ENCODE assay signal across 15 cellular contexts in the genomic region with DNA sequence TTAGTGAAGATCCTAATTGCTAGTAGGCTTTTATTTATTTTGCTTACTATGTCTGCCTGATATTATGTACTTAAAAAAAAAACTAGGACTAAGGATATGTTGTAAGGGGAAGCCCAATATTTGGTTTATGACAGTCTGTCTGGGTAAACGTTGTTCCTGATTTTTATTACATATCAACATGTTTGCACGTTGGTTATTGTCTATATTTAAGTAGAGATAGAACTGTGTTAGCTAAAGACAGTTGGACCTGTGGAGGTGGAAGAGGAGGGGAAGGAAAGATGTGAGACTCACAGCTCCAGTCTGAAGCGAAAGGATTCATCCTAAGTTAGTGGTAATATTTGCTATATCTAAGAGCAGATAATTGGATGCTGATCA.
DNase-seq lines count a peak whose midpoint lies in the region; ATAC-seq and TF ChIP-seq lines count a peak whose summit lies in the region.
"Had no signal": no experiment of that assay in that cellular context is flagged by ENCODE, and none has a peak within 500 bp of the region (broad histone marks: within the 10 kb centered on the region; RNA-seq: fewer than 3 reads in every experiment).

No MANE protein-coding gene starts in this region.

- intact Hi-C loops in heart right ventricle (cut with DNase I) (loop anchor here in 1 of 10 donors (5.0 kb wide), 2 partner anchors 69 to 89 kb away; a partner anchor contains a TSS), right cardiac atrium (cut with DNase I) (loop anchor here in 1 of 4 donors (5.0 kb wide), 1 partner anchor 59 kb away; no protein-coding TSS in a partner anchor), colonic mucosa (cut with DNase I) (no loop called here)

- WGBS in heart right ventricle, 2 donors, result 42 to 56% methylated on average over 3 of the region's 3 CpGs
- 49% methylated on average over 3 of the region's 3 CpGs for WGBS in right cardiac atrium

- no peaks in the 10 kb centered on the region for H3K27me3 ChIP-seq in heart right ventricle
- no peaks in the 10 kb centered on the region for H3K27me3 ChIP-seq in right cardiac atrium (ENCODE audit: control insufficient read depth, insufficient read depth)
- H3K27me3 ChIP-seq in stomach smooth muscle (ENCODE audit: control insufficient read depth in 1 of 2, insufficient read depth in 2 of 2, low read length in 2 of 2), result no peaks in the 10 kb centered on the region
- H3K27me3 ChIP-seq in colonic mucosa, result no peaks in the 10 kb centered on the region
- H3K27me3 ChIP-seq: neural progenitor cell had no signal

- DNase-seq in heart right ventricle, result no peak
- DNase-seq in right cardiac atrium, result no peak
- DNase-seq in SK-N-MC (ENCODE audit: low read depth, low spot score), result no peak
- DNase-seq in memory B cell (ENCODE audit: low spot score in 2 of 2), result no peak
- no peak for DNase-seq in colonic mucosa
- no peak for DNase-seq in NCI-H2081 treated with DMSO at 0.1 percent for 48 hours (lab: John Stamatoyannopoulos, UW)
- DNase-seq: activated CD4-positive, alpha-beta T cell treated with anti-CD3 and anti-CD28 coated beads, Interleukin-2, amount 50 U/mL, for 48 hours; caudate nucleus; GOT3; RPMI8226; stimulated activated naive CD8-positive, alpha-beta T cell treated with anti-CD3 and anti-CD28 coated beads, Interleukin-15, amount 100 ng/mL, for 72 hours; SW 1271 had no signal

- ATAC-seq in heart right ventricle, result no peak
- ATAC-seq in right cardiac atrium, result no peak
- ATAC-seq in memory B cell (ENCODE audit: low read depth), result no peak
- no peak for ATAC-seq in GM21529 (IDR thresholded peaks at IDR 0.05; ENCODE audit: unreplicated experiment)
- ATAC-seq: stimulated activated naive CD8-positive, alpha-beta T cell treated with anti-CD3 and anti-CD28 coated beads, Interleukin-15, amount 100 ng/mL, for 72 hours had no signal

- H3K27ac ChIP-seq in heart right ventricle, result peak overlapping the region in 7 of 10 donors; percentile 14 to 86 (median 81)
- no peak overlapping the region for H3K27ac ChIP-seq in right cardiac atrium (ENCODE audit: low read length)
- H3K27ac ChIP-seq in SK-N-MC, result 0 out of 2 replicates have a peak overlapping the region, but pooled peaks have one; percentile 32
- peak overlapping the region; percentile 37 for H3K27ac ChIP-seq in stomach smooth muscle (ENCODE audit: low read length)
- no peak overlapping the region for H3K27ac ChIP-seq in colonic mucosa
- H3K27ac ChIP-seq: neural progenitor cell had no signal

- peaks cover 0 to 59% (median 0%) of the 10 kb centered on the region in 9 donors for H3K36me3 ChIP-seq in heart right ventricle
- peaks cover 35% of the 10 kb centered on the region for H3K36me3 ChIP-seq in SK-N-MC (ENCODE audit: insufficient read depth, low read length)
- H3K36me3 ChIP-seq in stomach smooth muscle (ENCODE audit: control insufficient read depth in 2 of 2, insufficient read depth in 2 of 2, low read length in 2 of 2), result peaks cover 2 to 8% of the 10 kb centered on the region in 2 donors
- H3K36me3 ChIP-seq in colonic mucosa, result no peaks in the 10 kb centered on the region

- no peak overlapping the region for H3K4me3 ChIP-seq in heart right ventricle
- no peak overlapping the region for H3K4me3 ChIP-seq in right cardiac atrium (ENCODE audit: low read length)
- no peak overlapping the region for H3K4me3 ChIP-seq in SK-N-MC
- H3K4me3 ChIP-seq in stomach smooth muscle (ENCODE audit: low read length in 2 of 2), result no peak overlapping the region
- no peak overlapping the region for H3K4me3 ChIP-seq in colonic mucosa
- H3K4me3 ChIP-seq: neural progenitor cell had no signal

- H3K9me3 ChIP-seq in heart right ventricle (peaks cover 0 to 7% (median 0%) of the 10 kb centered on the region in 11 donors), right cardiac atrium (ENCODE audit: control insufficient read depth, low read length) (no peaks in the 10 kb centered on the region), SK-N-MC (ENCODE audit: low read depth, low read length) (0 out of 2 replicates have a peak, but pooled peaks cover 5% of the 10 kb centered on the region), stomach smooth muscle (ENCODE audit: control insufficient read depth in 2 of 2, low read length in 2 of 2) (no peaks in the 10 kb centered on the region), colonic mucosa (no peaks in the 10 kb centered on the region)

- H3K4me1 ChIP-seq in heart right ventricle, result peaks cover 0 to 35% (median 11%) of the 10 kb centered on the region in 9 donors
- H3K4me1 ChIP-seq in right cardiac atrium (ENCODE audit: control insufficient read depth, insufficient read depth, low read length), result peaks cover 3% of the 10 kb centered on the region
- H3K4me1 ChIP-seq in stomach smooth muscle (ENCODE audit: control insufficient read depth, insufficient read depth, low read length), result peaks cover 19% of the 10 kb centered on the region
- no peaks in the 10 kb centered on the region for H3K4me1 ChIP-seq in colonic mucosa

- H3K27me3 Mint-ChIP-seq in memory B cell, result no peaks in the 10 kb centered on the region
- H3K27me3 Mint-ChIP-seq: stimulated activated naive CD8-positive, alpha-beta T cell treated with anti-CD3 and anti-CD28 coated beads, Interleukin-15, amount 100 ng/mL, for 72 hours had no signal

- H3K9ac ChIP-seq in SK-N-MC (ENCODE audit: insufficient read length) (no peak overlapping the region), stomach smooth muscle (ENCODE audit: low read length in 2 of 2) (no peak overlapping the region), colonic mucosa (ENCODE audit: low read depth in 2 of 2, low read length in 2 of 2) (no peak overlapping the region)
- H3K9ac ChIP-seq: neural progenitor cell had no signal

- peak overlapping the region; percentile 72 for H3K27ac Mint-ChIP-seq in memory B cell
- H3K27ac Mint-ChIP-seq: stimulated activated naive CD8-positive, alpha-beta T cell treated with anti-CD3 and anti-CD28 coated beads, Interleukin-15, amount 100 ng/mL, for 72 hours had no signal

- peaks cover 26% of the 10 kb centered on the region for H3K4me1 Mint-ChIP-seq in memory B cell

- H3K9me3 Mint-ChIP-seq in memory B cell, result peaks cover 6% of the 10 kb centered on the region

- TF ChIP-seq CTCF in heart right ventricle (IDR thresholded peaks at IDR 0.05), result no peak
- TF ChIP-seq CTCF in colonic mucosa (IDR thresholded peaks at IDR 0.05), result no peak

- peaks cover 36% of the 10 kb centered on the region for H3K36me3 Mint-ChIP-seq in memory B cell

- H3K4me3 Mint-ChIP-seq in memory B cell, result no peak overlapping the region
- H3K4me3 Mint-ChIP-seq: neural progenitor cell; stimulated activated naive CD8-positive, alpha-beta T cell treated with anti-CD3 and anti-CD28 coated beads, Interleukin-15, amount 100 ng/mL, for 72 hours had no signal

Comparison
In these comparisons a context has a peak if more than half of its experiments do, and no peak if none do; other contexts are left out.
1. H3K27ac ChIP-seq: peak in heart right ventricle (7 of 10), SK-N-MC (single experiment) and stomach smooth muscle (single experiment); none in right cardiac atrium (single experiment) and colonic mucosa (single experiment).